ENCODE assay signal across 8 cellular contexts in the genomic region with DNA sequence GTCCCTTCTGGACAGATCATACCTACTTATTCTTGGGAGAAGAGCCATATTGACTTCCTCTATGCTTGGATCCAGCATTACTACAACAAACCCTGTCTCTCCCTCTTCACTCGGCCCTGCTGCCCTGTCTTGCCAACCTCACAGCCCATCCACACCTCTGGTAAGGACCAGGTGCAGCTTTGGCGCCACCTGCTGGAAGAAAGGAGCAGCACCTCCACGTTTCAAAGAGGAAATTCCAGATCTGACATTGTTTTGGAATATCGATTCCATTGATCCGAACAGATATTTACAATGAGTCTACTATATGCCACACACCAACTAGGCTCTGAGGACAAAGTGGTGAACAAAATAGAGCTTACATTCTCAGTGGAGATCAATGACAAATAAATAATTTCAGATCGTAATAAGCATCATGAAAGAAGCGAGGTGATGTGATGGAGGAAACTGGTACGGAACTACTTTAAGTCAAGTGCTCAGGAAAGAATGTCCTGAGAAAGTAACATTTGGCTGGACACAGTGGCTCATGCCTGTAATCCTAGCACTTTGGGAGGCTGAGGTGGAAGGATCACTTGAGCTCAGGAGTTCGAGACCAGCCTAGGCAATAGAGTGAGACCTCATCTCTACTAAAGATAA. TPM values are rescaled to one million over a fixed set of nuclear protein-coding genes. Genes with fewer than 3 reads are reported as not detected.
DNase-seq lines count a peak whose midpoint lies in the region; ATAC-seq and TF ChIP-seq lines count a peak whose summit lies in the region.

No MANE protein-coding gene starts in this region.

- DNase-seq in GM06990 (ENCODE audit: extremely low read depth, insufficient read length), result no peak
- peak; percentile 67 for DNase-seq in NCI-H1105 treated with DMSO at 0.1 percent for 48 hours (lab: John Stamatoyannopoulos, UW)
- DNase-seq in T-helper 17 cell, result peak; percentile 50 to 69 (median 55)
- DNase-seq in amniotic epithelial cell (ENCODE audit: low read depth), result peak; percentile 59
- DNase-seq in right atrium auricular region (ENCODE audit: low spot score), result peak; percentile 77
- peak; percentile 87 for DNase-seq in sciatic nerve (ENCODE audit: low spot score)

- H3K9me3 ChIP-seq in T-helper 17 cell (ENCODE audit: control insufficient read depth, low read length, poor library complexity, severe bottlenecking), result no peaks in the 10 kb centered on the region
- no peaks in the 10 kb centered on the region for H3K9me3 ChIP-seq in right atrium auricular region

- H3K4me1 Mint-ChIP-seq in T-helper 17 cell, result peaks cover 8% of the 10 kb centered on the region

- TF ChIP-seq CTCF in GM06990 (IDR thresholded peaks at IDR 0.05; ENCODE audit: insufficient read depth, low read length, poor library complexity, severe bottlenecking) (peak; percentile 88), right atrium auricular region (IDR thresholded peaks at IDR 0.05) (peak; percentile 77 to 97)

- H3K4me1 ChIP-seq in right atrium auricular region, result no peaks in the 10 kb centered on the region

- ATAC-seq in T-helper 17 cell (peak; percentile 75), sciatic nerve (peak; percentile 86), HG03342 (IDR thresholded peaks at IDR 0.05; ENCODE audit: unreplicated experiment) (no peak), GM21360 (IDR thresholded peaks at IDR 0.05; ENCODE audit: unreplicated experiment) (no peak)

- intact Hi-C loops in sciatic nerve (cut with DNase I), result loop anchor here (5.0 kb wide), 1 partner anchor 156 kb away; no protein-coding TSS in a partner anchor

- H3K36me3 Mint-ChIP-seq in T-helper 17 cell (ENCODE audit: low read depth), result peaks cover 6% of the 10 kb centered on the region

- H3K4me3 Mint-ChIP-seq in T-helper 17 cell, result peak overlapping the region; percentile 7

- no peak overlapping the region for H3K27ac ChIP-seq in right atrium auricular region

- H3K27me3 ChIP-seq in GM06990 (replicated peaks; ENCODE audit: control insufficient read depth, insufficient read depth, low read length) (no peaks in the 10 kb centered on the region), right atrium auricular region (no peaks in the 10 kb centered on the region)

- H3K36me3 ChIP-seq in GM06990 (ENCODE audit: control insufficient read depth, insufficient read depth, low read length) (peaks cover 12% of the 10 kb centered on the region), right atrium auricular region (no peaks in the 10 kb centered on the region)

- H3K27ac Mint-ChIP-seq in T-helper 17 cell, result peak overlapping the region; percentile 53

- peaks cover 10% of the 10 kb centered on the region for H3K27me3 Mint-ChIP-seq in T-helper 17 cell

- H3K4me3 ChIP-seq in GM06990 (replicated peaks; ENCODE audit: low read depth, low read length), result no peak overlapping the region
- H3K4me3 ChIP-seq in right atrium auricular region, result no peak overlapping the region

RNA-seq across cellular contexts. Expression of gene MFSD2A, which starts 18.7 kb away (rescaled TPM):
- 1 to 10 TPM; 4.6 to 5.5 TPM for total RNA-seq in T-helper 17 cell
- 1 to 10 TPM; 2.6 to 5.1 TPM for total RNA-seq in right atrium auricular region
- total RNA-seq in sciatic nerve, result 12.3 TPM

Comparison
In these comparisons a context has a peak if more than half of its experiments do, and no peak if none do; other contexts are left out.
1. ATAC-seq: peak in T-helper 17 cell (single experiment) and sciatic nerve (single experiment); none in HG03342 (single experiment) and GM21360 (single experiment).